26 cellular contexts compared by ENCODE assay signal in genomic region chr5:34509392-34509791, GRCh38.
DNase-seq lines count a peak whose midpoint lies in the region; ATAC-seq and TF ChIP-seq lines count a peak whose summit lies in the region.
"Had no signal": no experiment of that assay in that cellular context is flagged by ENCODE, and none has a peak within 500 bp of the region (broad histone marks: within the 10 kb centered on the region; RNA-seq: fewer than 3 reads in every experiment).

No MANE protein-coding gene starts in this region.

- H3K27me3 ChIP-seq in lower lobe of right lung (ENCODE audit: low read depth) (no peaks in the 10 kb centered on the region), upper lobe of right lung (no peaks in the 10 kb centered on the region), upper lobe of left lung (no peaks in the 10 kb centered on the region)
- H3K27me3 ChIP-seq: neural progenitor cell, testis had no signal

- peaks cover 12% of the 10 kb centered on the region for H3K27me3 Mint-ChIP-seq in activated CD4-positive, alpha-beta memory T cell treated with anti-CD3 and anti-CD28 coated beads, Interleukin-2, amount 10 ng/mL, durations not matched to agents 7 days and 5 days

- no peak for TF ChIP-seq EP300 in upper lobe of left lung (IDR thresholded peaks at IDR 0.05)

- H3K4me3 ChIP-seq in epithelial cell of esophagus (ENCODE audit: low read length), result no peak overlapping the region
- no peak overlapping the region for H3K4me3 ChIP-seq in lower lobe of right lung
- no peak overlapping the region for H3K4me3 ChIP-seq in upper lobe of right lung
- H3K4me3 ChIP-seq in upper lobe of left lung, result no peak overlapping the region
- H3K4me3 ChIP-seq: GM12878, neural progenitor cell, psoas muscle, testis had no signal

- WGBS in upper lobe of left lung, 2 donors, result 47 to 55% methylated on average over 2 of the region's 2 CpGs

- no peaks in the 10 kb centered on the region for H3K4me1 Mint-ChIP-seq in activated CD4-positive, alpha-beta memory T cell treated with anti-CD3 and anti-CD28 coated beads, Interleukin-2, amount 10 ng/mL, durations not matched to agents 7 days and 5 days
- H3K4me1 Mint-ChIP-seq: central memory CD8-positive, alpha-beta T cell; stimulated activated effector memory CD8-positive, alpha-beta T cell treated with anti-CD3 and anti-CD28 coated beads, Interleukin-12 subunit alpha, Interleukin-12 subunit beta, amount 100 ng/mL, for 72 hours had no signal

- H3K27ac ChIP-seq in VCaP (peak overlapping the region; percentile 90), lower lobe of right lung (no peak overlapping the region), upper lobe of right lung (peak overlapping the region; percentile 17), upper lobe of left lung (peak overlapping the region in 2 of 4 donors; percentile 11 to 77)
- H3K27ac ChIP-seq: neural progenitor cell, psoas muscle had no signal

- DNase-seq in epithelial cell of esophagus (ENCODE audit: low read depth) (peak; percentile 93), lower lobe of right lung (no peak), upper lobe of right lung (no peak), upper lobe of left lung (no peak)
- no peak for DNase-seq in activated CD4-positive, alpha-beta T cell treated with anti-CD3 and anti-CD28 coated beads for 1 hour
- no peak for DNase-seq in activated CD4-positive, alpha-beta memory T cell treated with anti-CD3 and anti-CD28 coated beads, Interleukin-2, amount 10 ng/mL, durations not matched to agents 7 days and 5 days
- DNase-seq: activated naive CD4-positive, alpha-beta T cell treated with anti-CD3 and anti-CD28 coated beads, Interleukin-2, amount 50 U/mL, for 16 hours; CD8-positive, alpha-beta T cell; DMS79 treated with DMSO at 0.1 percent for 48 hours; kidney glomerular epithelial cell; midbrain; NCI-H1048; NCI-H187 treated with DMSO at 0.1 percent for 48 hours; NCI-H2227 treated with DMSO at 0.1 percent for 48 hours; NCI-H774; PC-3; psoas muscle; SHP77 treated with DMSO at 0.1 percent for 48 hours; stimulated activated CD4-positive, alpha-beta T cell treated with anti-CD3 and anti-CD28 coated beads, Interleukin-2, amount 100 ng/mL, for 24 hours; testis had no signal

- no peak overlapping the region for H3K4me3 Mint-ChIP-seq in activated CD4-positive, alpha-beta memory T cell treated with anti-CD3 and anti-CD28 coated beads, Interleukin-2, amount 10 ng/mL, durations not matched to agents 7 days and 5 days
- H3K4me3 Mint-ChIP-seq: CD8-positive, alpha-beta T cell; central memory CD8-positive, alpha-beta T cell; neural progenitor cell; stimulated activated effector memory CD8-positive, alpha-beta T cell treated with anti-CD3 and anti-CD28 coated beads, Interleukin-12 subunit alpha, Interleukin-12 subunit beta, amount 100 ng/mL, for 72 hours had no signal

- H3K36me3 Mint-ChIP-seq in activated CD4-positive, alpha-beta memory T cell treated with anti-CD3 and anti-CD28 coated beads, Interleukin-2, amount 10 ng/mL, durations not matched to agents 7 days and 5 days (ENCODE audit: low read depth), result no peaks in the 10 kb centered on the region
- H3K36me3 Mint-ChIP-seq: CD8-positive, alpha-beta T cell; neural progenitor cell; stimulated activated effector memory CD8-positive, alpha-beta T cell treated with anti-CD3 and anti-CD28 coated beads, Interleukin-12 subunit alpha, Interleukin-12 subunit beta, amount 100 ng/mL, for 72 hours had no signal

- CTCF ChIA-PET in activated CD4-positive, alpha-beta memory T cell treated with anti-CD3 and anti-CD28 coated beads, Interleukin-2, amount 10 ng/mL, durations not matched to agents 7 days and 5 days (lab: Charles Lee), result no interaction called here

- TF ChIP-seq POLR2A in upper lobe of left lung (IDR thresholded peaks at IDR 0.05) (no peak), GM18505 (IDR thresholded peaks at IDR 0.05; ENCODE audit: borderline replicate concordance, extremely low read depth, insufficient read depth, insufficient read length) (no peak)

- H3K9me3 ChIP-seq in lower lobe of right lung (no peaks in the 10 kb centered on the region), upper lobe of right lung (no peaks in the 10 kb centered on the region), upper lobe of left lung (no peaks in the 10 kb centered on the region)
- H3K9me3 ChIP-seq: psoas muscle, testis had no signal

- no peak overlapping the region for H3K27ac Mint-ChIP-seq in activated CD4-positive, alpha-beta memory T cell treated with anti-CD3 and anti-CD28 coated beads, Interleukin-2, amount 10 ng/mL, durations not matched to agents 7 days and 5 days
- H3K27ac Mint-ChIP-seq: CD8-positive, alpha-beta T cell; neural progenitor cell; stimulated activated effector memory CD8-positive, alpha-beta T cell treated with anti-CD3 and anti-CD28 coated beads, Interleukin-12 subunit alpha, Interleukin-12 subunit beta, amount 100 ng/mL, for 72 hours had no signal

- peaks cover 5% of the 10 kb centered on the region for H3K4me1 ChIP-seq in lower lobe of right lung
- H3K4me1 ChIP-seq in upper lobe of right lung, result peaks cover 12% of the 10 kb centered on the region
- peaks cover 0 to 21% (median 7%) of the 10 kb centered on the region in 4 donors for H3K4me1 ChIP-seq in upper lobe of left lung
- H3K4me1 ChIP-seq: neural progenitor cell, psoas muscle, testis had no signal

- intact Hi-C loops in lower lobe of right lung (cut with DNase I), result no loop called here
- intact Hi-C loops in upper lobe of right lung (cut with DNase I), result no loop called here

- no peaks in the 10 kb centered on the region for H3K36me3 ChIP-seq in lower lobe of right lung
- no peaks in the 10 kb centered on the region for H3K36me3 ChIP-seq in upper lobe of right lung
- H3K36me3 ChIP-seq in upper lobe of left lung, result no peaks in the 10 kb centered on the region
- H3K36me3 ChIP-seq: neural progenitor cell had no signal

- POLR2A ChIA-PET in activated CD4-positive, alpha-beta memory T cell treated with anti-CD3 and anti-CD28 coated beads, Interleukin-2, amount 10 ng/mL, durations not matched to agents 7 days and 5 days (lab: Charles Lee), result no interaction called here

- H3K9me3 Mint-ChIP-seq in activated CD4-positive, alpha-beta memory T cell treated with anti-CD3 and anti-CD28 coated beads, Interleukin-2, amount 10 ng/mL, durations not matched to agents 7 days and 5 days, result no peaks in the 10 kb centered on the region
- H3K9me3 Mint-ChIP-seq: CD8-positive, alpha-beta T cell; central memory CD8-positive, alpha-beta T cell; neural progenitor cell; stimulated activated effector memory CD8-positive, alpha-beta T cell treated with anti-CD3 and anti-CD28 coated beads, Interleukin-12 subunit alpha, Interleukin-12 subunit beta, amount 100 ng/mL, for 72 hours had no signal

- ATAC-seq in lower lobe of right lung (peak; percentile 62 to 70), upper lobe of right lung (peak; percentile 74), upper lobe of left lung (ENCODE audit: low FRiP score in 2 of 2) (no peak), GM18505 (IDR thresholded peaks at IDR 0.05; ENCODE audit: unreplicated experiment) (no peak)
- ATAC-seq: CD8-positive, alpha-beta T cell; GM12878; PC-3; psoas muscle; stimulated activated effector memory CD8-positive, alpha-beta T cell treated with anti-CD3 and anti-CD28 coated beads, Interleukin-12 subunit alpha, Interleukin-12 subunit beta, amount 100 ng/mL, for 72 hours had no signal

- TF ChIP-seq CTCF in VCaP (conservative IDR thresholded peaks at IDR 0.05) (no peak), epithelial cell of esophagus (IDR thresholded peaks at IDR 0.05; ENCODE audit: insufficient read depth, low read depth, low read length, missing control alignments) (no peak), lower lobe of right lung (IDR thresholded peaks at IDR 0.05) (no peak), upper lobe of right lung (IDR thresholded peaks at IDR 0.05) (no peak), upper lobe of left lung (IDR thresholded peaks at IDR 0.05) (no peak)

Comparison
In these comparisons a context has a peak if more than half of its experiments do, and no peak if none do; other contexts are left out.
1. ATAC-seq: peak in lower lobe of right lung (2 of 2) and upper lobe of right lung (single experiment); none in upper lobe of left lung (0 of 2) and GM18505 (single experiment).